ENCODE assay signal across 1 cellular context in the genomic region with DNA sequence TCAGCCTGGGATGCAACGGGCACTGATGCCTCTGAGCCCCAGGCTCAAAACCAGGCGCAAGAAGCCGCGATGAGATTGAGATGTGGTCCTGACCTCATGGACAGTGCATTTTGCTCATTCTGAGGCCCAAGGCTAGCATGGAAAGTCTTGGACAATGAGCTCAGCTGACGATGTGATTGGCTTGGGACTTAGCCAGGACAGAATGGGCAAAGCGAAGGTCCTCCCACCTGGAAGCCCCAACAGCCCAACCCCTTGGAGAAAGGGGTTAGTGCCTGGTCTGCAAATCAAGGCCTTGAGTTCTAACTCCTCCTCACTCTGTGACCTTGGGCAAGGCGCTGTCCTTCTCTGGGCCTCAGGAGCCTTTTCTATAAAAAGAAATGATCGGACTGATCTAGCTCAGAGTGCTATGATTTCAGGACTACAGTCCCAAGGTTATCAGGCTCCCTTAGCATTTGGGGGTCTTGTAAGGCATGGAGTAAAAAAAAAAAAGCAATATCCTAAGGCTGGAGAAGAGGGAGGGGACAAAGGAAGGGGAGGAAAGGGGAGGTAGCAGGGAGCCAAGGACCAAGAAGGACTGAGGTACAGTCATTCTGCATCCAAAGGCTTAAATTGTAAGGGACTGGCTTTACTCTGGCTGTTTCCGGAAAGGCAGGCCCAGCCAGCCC.
TF ChIP-seq lines count a peak whose summit lies in the region.

No MANE protein-coding gene starts in this region.

TF ChIP-seq in HepG2, 621 proteins besides CTCF, POLR2A, EP300 and RAD21:
- TF ChIP-seq ZNF768 (CRISPR knock-in tag; IDR thresholded peaks at IDR 0.05) (peak; percentile 19; the same call in 1 of the 2 replicates), ZNF547 (CRISPR knock-in tag; IDR thresholded peaks at IDR 0.05) (peak; percentile 11; the same call in 1 of the 2 replicates), FOXC1 (CRISPR knock-in tag; IDR thresholded peaks at IDR 0.05; ENCODE audit: borderline replicate concordance) (no peak)
